In genomic region chr7:76368190-76368589, GRCh38 we compare ENCODE assay signal across 23 cellular contexts. TPM values are rescaled to one million over a fixed set of nuclear protein-coding genes. Genes with fewer than 3 reads are reported as not detected.
A peak's percentile ranks its signal among the peaks of the same experiment; 100 is the strongest.
DNase-seq lines count a peak whose midpoint lies in the region; ATAC-seq, FAIRE-seq and TF ChIP-seq lines count a peak whose summit lies in the region.
"Had no signal": no experiment of that assay in that cellular context is flagged by ENCODE, and none has a peak within 500 bp of the region (broad histone marks: within the 10 kb centered on the region; RNA-seq: fewer than 3 reads in every experiment).

No MANE protein-coding gene starts in this region.

- no peak overlapping the region for H2AFZ ChIP-seq in GM12878 (ENCODE audit: control insufficient read depth, low read depth, low read length)
- H2AFZ ChIP-seq: GM23248 had no signal

- H3K27me3 ChIP-seq in GM12878 (replicated peaks in 1 of 2; ENCODE audit: control insufficient read depth in 2 of 2, insufficient read depth in 2 of 2, low read length in 1 of 2) (no peaks in the 10 kb centered on the region; a peak in 1 of 4 replicates), spleen (replicated peaks in 1 of 7) (no peaks in the 10 kb centered on the region)
- H3K27me3 ChIP-seq: BLaER1 had no signal

- H3K9me3 ChIP-seq in HEK293 (ENCODE audit: control insufficient read depth, insufficient read depth, low read depth, low read length) = no peaks in the 10 kb centered on the region
- no peaks in the 10 kb centered on the region; the same call in 2 of the 3 replicates for H3K9me3 ChIP-seq in GM12878 (replicated peaks; ENCODE audit: control insufficient read depth, insufficient read depth, low read length)
- no peaks in the 10 kb centered on the region for H3K9me3 ChIP-seq in kidney (ENCODE audit: control insufficient read depth in 1 of 2, low read length in 2 of 2)
- no peaks in the 10 kb centered on the region for H3K9me3 ChIP-seq in spleen
- H3K9me3 ChIP-seq: BLaER1, Caco-2 had no signal

- no peak for TF ChIP-seq RAD21 in GM12878 (IDR thresholded peaks at IDR 0.05; ENCODE audit: insufficient read depth, low read depth, low read length)

- TF ChIP-seq CTCF in HEK293 (tag by site-specific recombination; IDR thresholded peaks at IDR 0.05) (no peak), GM12878 (IDR thresholded peaks at IDR 0.05 in 2 of 3, conservative IDR thresholded peaks at IDR 0.05 in 1 of 3; ENCODE audit: control insufficient read depth in 2 of 3, extremely low read depth in 1 of 3, insufficient read depth in 1 of 3, low read depth in 3 of 3, low read length in 3 of 3) (no peak), kidney (IDR thresholded peaks at IDR 0.05; ENCODE audit: borderline replicate concordance, extremely low read depth, insufficient read depth) (no peak), spleen (IDR thresholded peaks at IDR 0.05 in 8 of 11, conservative IDR thresholded peaks at IDR 0.05 in 3 of 11) (no peak)

- CTCF ChIA-PET in HEK293 (lab: Yijun Ruan, JAX) = no interaction called here
- CTCF ChIA-PET in GM12878 (lab: Yijun Ruan, JAX) = no interaction called here

- intact Hi-C loops in GM12878 (cut with micrococcal nuclease; ENCODE audit: unreplicated experiment) (no loop called here), kidney (cut with DNase I) (no loop called here), spleen (cut with DNase I; ENCODE audit: low total_unique reads) (no loop called here)

- WGBS in GM12878 (ENCODE audit: insufficient coverage, insufficient replicate concordance, low lambda C conversion rate, missing lambda C conversion rate) = 53% methylated on average over 8 of the region's 8 CpGs
- 82 to 95% (median 94%) methylated on average over 8 of the region's 8 CpGs for WGBS in spleen, 5 donors

- no peak for TF ChIP-seq POLR2A in GM12878 (IDR thresholded peaks at IDR 0.05; ENCODE audit: low read depth, low read length)
- TF ChIP-seq POLR2A in spleen (IDR thresholded peaks at IDR 0.05) = no peak

- H3K79me2 ChIP-seq in GM12878 (ENCODE audit: control insufficient read depth, insufficient read depth, low read length) = no peaks in the 10 kb centered on the region

- H3K4me2 ChIP-seq in GM12878 (ENCODE audit: control insufficient read depth, insufficient read depth) = no peak overlapping the region
- H3K4me2 ChIP-seq: BLaER1 had no signal

- ATAC-seq in GM12878 (no peak), HG02870 (IDR thresholded peaks at IDR 0.05; ENCODE audit: unreplicated experiment) (no peak), HG03342 (IDR thresholded peaks at IDR 0.05; ENCODE audit: unreplicated experiment) (no peak), GM19397 (IDR thresholded peaks at IDR 0.05; ENCODE audit: unreplicated experiment) (no peak)
- ATAC-seq: CD8-positive, alpha-beta T cell had no signal

- no peak for DNase-seq in GM12878 (ENCODE audit: low read depth, low spot score)
- DNase-seq in kidney = peak; percentile 4
- DNase-seq in spleen = peak; percentile 46
- DNase-seq: Caco-2; CD4-positive, CD25-positive, alpha-beta regulatory T cell; CD8-positive, alpha-beta T cell; DMS153; DND-41; GM23248; H7; HCEC 1CT had no signal

- H3K9ac ChIP-seq in GM12878 (ENCODE audit: control insufficient read depth, insufficient read depth, low read length) = no peak overlapping the region
- H3K9ac ChIP-seq in kidney (ENCODE audit: low read length in 2 of 2) = no peak overlapping the region
- H3K9ac ChIP-seq: BLaER1, GM23248 had no signal

- SMC1A ChIA-PET in GM12878 (lab: Charles Lee; ENCODE audit: uncharacterized antibody, unreplicated experiment) = no interaction called here

- H3K4me1 ChIP-seq in HEK293 (ENCODE audit: control insufficient read depth, insufficient read depth, low read length) (peaks cover 5% of the 10 kb centered on the region; the same call in 1 of the 2 replicates), GM12878 (ENCODE audit: control insufficient read depth, insufficient read depth, low read length) (peaks cover 9% of the 10 kb centered on the region), kidney (ENCODE audit: control insufficient read depth in 1 of 2, insufficient read depth in 1 of 2, low read depth in 1 of 2, low read length in 2 of 2) (peaks cover 4 to 6% of the 10 kb centered on the region in 2 donors), spleen (peaks cover 5 to 38% (median 27%) of the 10 kb centered on the region in 6 donors)

- no peak overlapping the region for H3K4me3 ChIP-seq in HEK293 (ENCODE audit: low read depth, low read length)
- H3K4me3 ChIP-seq in GM12878 = no peak overlapping the region
- H3K4me3 ChIP-seq in kidney (ENCODE audit: low read length in 2 of 2) = no peak overlapping the region
- H3K4me3 ChIP-seq in spleen = no peak overlapping the region
- H3K4me3 ChIP-seq: BLaER1, GM23248 had no signal

- in situ Hi-C loops in GM12878 (cut with MboI) = no loop called here

- FAIRE-seq in GM12878 (lab: Jason Lieb, UNC) (no peak), kidney (lab: Jason Lieb, UNC) (no peak)
- FAIRE-seq: A204.1, G401.6, GM19239, H1 had no signal

- RAD21 ChIA-PET in GM12878 (lab: Charles Lee; ENCODE audit: unreplicated experiment) = interaction anchor here (1.2 kb wide), 1 partner anchor 9 kb away, joined by 4 read pairs; the partner anchor contains the start of gene YWHAG

- BruUV-seq in GM12878 (replicated peaks; lab: Mats Ljungman, UMichigan) = no TSS peak

- H3K27ac ChIP-seq in HEK293 (ENCODE audit: extremely low read depth, low read depth, low read length) (no peak overlapping the region), GM12878 (ENCODE audit: control insufficient read depth, insufficient read depth) (no peak overlapping the region), kidney (ENCODE audit: low read depth in 2 of 2, low read length in 2 of 2) (no peak overlapping the region), spleen (no peak overlapping the region)
- H3K27ac ChIP-seq: 22Rv1, BLaER1, C4-2B, GM23248 had no signal

- H3K36me3 ChIP-seq in HEK293 (ENCODE audit: control insufficient read depth in 2 of 2, insufficient read depth in 1 of 2, low read length in 2 of 2) (no peaks in the 10 kb centered on the region), GM12878 (ENCODE audit: control insufficient read depth in 2 of 2, insufficient read depth in 2 of 2, low read length in 1 of 2) (no peaks in the 10 kb centered on the region), kidney (ENCODE audit: control insufficient read depth in 1 of 2, insufficient read depth in 2 of 2, low read length in 2 of 2) (no peaks in the 10 kb centered on the region), spleen (no peaks in the 10 kb centered on the region)
- H3K36me3 ChIP-seq: BLaER1 had no signal

- no peak for TF ChIP-seq EP300 in GM12878 (IDR thresholded peaks at IDR 0.05; ENCODE audit: borderline replicate concordance in 1 of 2, control insufficient read depth in 1 of 2, low read depth in 2 of 2, low read length in 2 of 2)

- no peaks in the 10 kb centered on the region for H4K20me1 ChIP-seq in GM12878 (ENCODE audit: control insufficient read depth, insufficient read depth)
- H4K20me1 ChIP-seq: BLaER1 had no signal

- POLR2A ChIA-PET in HEK293 (lab: Yijun Ruan, JAX) = interaction anchor here (0.6 kb wide), 1 partner anchor 8 kb away, joined by 4 read pairs; no protein-coding TSS in a partner anchor
- POLR2A ChIA-PET in GM12878 (lab: Charles Lee) = interaction anchor here (0.5 to 1.1 kb wide), 2 partner anchors 12 to 492 kb away, joined by 3 to 5 read pairs; no protein-coding TSS in a partner anchor

RNA-seq across cellular contexts. Expression of gene YWHAG, which starts 9.4 kb away (rescaled TPM):
- 36.7 and 39.5 TPM in 2 replicates for total RNA-seq in GM12878 (2013; cell fraction: nucleolus; rRNA removed)
- total RNA-seq in GM12878 (2014; rRNA removed) = 26.0 and 26.4 TPM in 2 replicates
- 77.4 and 79.7 TPM in 2 replicates for total RNA-seq in GM12878 (2014; rRNA removed; fragmentation: Illumina TruSeq; extraction: Trizol)
- total RNA-seq in GM12878 (2021) = 153 and 157 TPM in 2 replicates
- 37.6 TPM for polyA plus RNA-seq in GM12878 (2011; ENCODE audit: low read depth)
- 59.6 and 75.1 TPM in 2 replicates for polyA plus RNA-seq in GM12878 (2011; rRNA removed)
- 34.2 and 44.7 TPM in 2 replicates for polyA plus RNA-seq in GM12878 (2011; cell fraction: cytosol; rRNA removed)
- polyA plus RNA-seq in GM12878 (2011; cell fraction: nucleus; rRNA removed) = 25.0 and 40.2 TPM in 2 replicates
- polyA plus RNA-seq in GM12878 (2012) = 86.1 and 86.2 TPM in 2 replicates
- polyA plus RNA-seq in GM12878 (2014; fragmentation: Illumina TruSeq; extraction: Trizol) = 125 and 130 TPM in 2 replicates
- polyA plus RNA-seq in GM12878 (2014; fragmentation: Nextera tagmentation; extraction: Ambion mirVana) = 10 to 100 TPM; 20.2 to 27.2 TPM
- polyA plus RNA-seq in GM12878 (2014; rRNA removed) = 55.4 and 61.8 TPM in 2 replicates
- 10 to 100 TPM; 24.3 to 26.1 TPM for polyA plus RNA-seq in GM12878 (2016; fragmentation: Nextera tagmentation; extraction: Ambion mirVana)
- 60.4 and 89.3 TPM in 2 replicates for polyA minus RNA-seq in GM12878 (2011; rRNA and poly(A)+ RNA removed)
- polyA minus RNA-seq in GM12878 (2011; cell fraction: cytosol; rRNA and poly(A)+ RNA removed) = 48.9 and 52.5 TPM in 2 replicates
- 11.5 and 21.3 TPM in 2 replicates for polyA minus RNA-seq in GM12878 (2011; cell fraction: nucleus; rRNA and poly(A)+ RNA removed)
- total RNA-seq in kidney = 94.2 TPM
- polyA plus RNA-seq in kidney (ENCODE audit: insufficient read depth, low read depth, low replicate concordance) = 45.4 TPM
- total RNA-seq in spleen = 100 to 1,000 TPM in 1 of 7 donors, 10 to 100 TPM in 6; 60.6 to 108 (median 80.5) TPM
- 10 to 100 TPM; 19.7 to 35.6 (median 26.2) TPM for polyA plus RNA-seq in spleen

RNA-seq across cellular contexts. Expression of gene SSC4D, which starts 41.3 kb away (rescaled TPM):
- 0.33 TPM in 1 of 2 replicates, not detected in the other for total RNA-seq in GM12878 (2013; cell fraction: nucleolus; rRNA removed)
- total RNA-seq in GM12878 (2014; rRNA removed) (0.34 and 0.65 TPM in 2 replicates), GM12878 (2014; rRNA removed; fragmentation: Illumina TruSeq; extraction: Trizol) (0.14 and 0.18 TPM in 2 replicates), GM12878 (2021) (0.41 and 0.72 TPM in 2 replicates), kidney (2.1 TPM), spleen (1 to 10 TPM in 2 of 7 donors, under 1 TPM in 5; 0.11 to 1.5 (median 0.43) TPM)
- polyA plus RNA-seq in GM12878 (2011; ENCODE audit: low read depth) = not detected
- polyA plus RNA-seq in GM12878 (2011; rRNA removed) (0.24 TPM in 2 replicates), GM12878 (2014; fragmentation: Illumina TruSeq; extraction: Trizol) (0.21 and 0.25 TPM in 2 replicates), GM12878 (2014; fragmentation: Nextera tagmentation; extraction: Ambion mirVana) (under 1 TPM in 1 of 2 experiments, not detected in 1; 0.11 TPM), GM12878 (2014; rRNA removed) (0.08 and 0.29 TPM in 2 replicates), GM12878 (2016; fragmentation: Nextera tagmentation; extraction: Ambion mirVana) (under 1 TPM; 0.63 to 0.79 TPM), kidney (ENCODE audit: insufficient read depth, low read depth, low replicate concordance) (12.9 TPM), spleen (1 to 10 TPM in 2 of 3 donors, under 1 TPM in 1; 0.68 to 1.2 (median 1.1) TPM)
- 0.51 and 0.57 TPM in 2 replicates for polyA plus RNA-seq in GM12878 (2011; cell fraction: cytosol; rRNA removed)
- polyA plus RNA-seq in GM12878 (2011; cell fraction: nucleus; rRNA removed) = 0.15 and 0.18 TPM in 2 replicates
- polyA plus RNA-seq in GM12878 (2012) = 0.18 and 0.39 TPM in 2 replicates
- 0.37 and 0.52 TPM in 2 replicates for polyA minus RNA-seq in GM12878 (2011; rRNA and poly(A)+ RNA removed)
- polyA minus RNA-seq in GM12878 (2011; cell fraction: cytosol; rRNA and poly(A)+ RNA removed) = not detected in 2 replicates
- not detected in 2 replicates for polyA minus RNA-seq in GM12878 (2011; cell fraction: nucleus; rRNA and poly(A)+ RNA removed)
- total RNA-seq: B cell; CD4-positive, CD25-positive, alpha-beta regulatory T cell; CD8-positive, alpha-beta T cell had no signal

RNA-seq across cellular contexts. Expression of gene ZP3, which starts 56.6 kb away (rescaled TPM):
- 0.25 and 0.29 TPM in 2 replicates for total RNA-seq in GM12878 (2013; cell fraction: nucleolus; rRNA removed)
- total RNA-seq in GM12878 (2014; rRNA removed) = 3.0 and 5.2 TPM in 2 replicates
- total RNA-seq in GM12878 (2014; rRNA removed; fragmentation: Illumina TruSeq; extraction: Trizol) = 2.7 and 3.3 TPM in 2 replicates
- total RNA-seq in GM12878 (2021) = 2.2 and 3.0 TPM in 2 replicates
- polyA plus RNA-seq in GM12878 (2011; ENCODE audit: low read depth) = 9.5 TPM
- 0.07 and 0.39 TPM in 2 replicates for polyA plus RNA-seq in GM12878 (2011; rRNA removed)
- 0.21 and 0.22 TPM in 2 replicates for polyA plus RNA-seq in GM12878 (2011; cell fraction: cytosol; rRNA removed)
- polyA plus RNA-seq in GM12878 (2011; cell fraction: nucleus; rRNA removed) = 0.16 and 0.31 TPM in 2 replicates
- polyA plus RNA-seq in GM12878 (2012) = 2.2 and 5.0 TPM in 2 replicates
- 1.6 and 3.0 TPM in 2 replicates for polyA plus RNA-seq in GM12878 (2014; fragmentation: Illumina TruSeq; extraction: Trizol)
- polyA plus RNA-seq in GM12878 (2014; fragmentation: Nextera tagmentation; extraction: Ambion mirVana) = 1 to 10 TPM; 2.0 to 5.1 TPM
- 0.90 and 2.0 TPM in 2 replicates for polyA plus RNA-seq in GM12878 (2014; rRNA removed)
- polyA plus RNA-seq in GM12878 (2016; fragmentation: Nextera tagmentation; extraction: Ambion mirVana) = 1 to 10 TPM; 1.6 to 2.9 TPM
- polyA minus RNA-seq in GM12878 (2011; rRNA and poly(A)+ RNA removed) = 1.2 and 1.4 TPM in 2 replicates
- polyA minus RNA-seq in GM12878 (2011; cell fraction: cytosol; rRNA and poly(A)+ RNA removed) = 5.7 TPM in 1 of 2 replicates, not detected in the other
- 0.29 TPM in 1 of 2 replicates, not detected in the other for polyA minus RNA-seq in GM12878 (2011; cell fraction: nucleus; rRNA and poly(A)+ RNA removed)
- total RNA-seq in kidney = 17.5 TPM
- polyA plus RNA-seq in kidney (ENCODE audit: insufficient read depth, low read depth, low replicate concordance) = 2.8 TPM
- 1 to 10 TPM; 1.3 to 7.5 (median 2.5) TPM for total RNA-seq in spleen
- 1 to 10 TPM; 3.3 to 5.0 (median 4.3) TPM for polyA plus RNA-seq in spleen

Comparison
In these comparisons a context has a peak if more than half of its experiments do, and no peak if none do; other contexts are left out.
1. Of the 9 proteins assayed by ChIP-seq in both HEK293 and GM12878: peak only in HEK293: none; only in GM12878: PBX3; in both: none; in neither: 8.